ENCODE assay signal across 18 cellular contexts in genomic region chr12:23359975-23360638, GRCh38.
"Had no signal": no experiment of that assay in that cellular context is flagged by ENCODE, and none has a peak within 500 bp of the region (broad histone marks: within the 10 kb centered on the region; RNA-seq: fewer than 3 reads in every experiment).

No MANE protein-coding gene starts in this region.

- DNase-seq: activated CD4-positive, alpha-beta T cell treated with anti-CD3 and anti-CD28 coated beads for 4 hours; activated CD4-positive, alpha-beta T cell treated with anti-CD3 and anti-CD28 coated beads, Interleukin-2, amount 50 U/mL, for 4 hours; activated CD8-positive, alpha-beta memory T cell treated with anti-CD3 and anti-CD28 coated beads, Interleukin-2, amount 10 ng/mL, durations not matched to agents 7 days and 5 days; activated effector memory CD4-positive, alpha-beta T cell treated with Interleukin-2 at 50 U/mL for 16 hours; activated naive CD4-positive, alpha-beta T cell; activated T-cell treated with anti-CD3 and anti-CD28 coated beads, Interleukin-2, amount 50 U/mL, for 24 hours; KBM-7; NCI-H1105 treated with DMSO at 0.1 percent for 48 hours; NCI-H1436 treated with DMSO at 0.1 percent for 48 hours; NCI-H187; NCI-H2081; NCI-H510A treated with DMSO at 0.1 percent for 48 hours; NCI-H69; PC-9; SHP77 treated with DMSO at 0.1 percent for 48 hours had no signal

- H3K4me1 Mint-ChIP-seq: activated CD8-positive, alpha-beta memory T cell treated with anti-CD3 and anti-CD28 coated beads, Interleukin-2, amount 10 ng/mL, durations not matched to agents 7 days and 5 days; activated naive CD4-positive, alpha-beta T cell treated with anti-CD3 and anti-CD28 coated beads, Interleukin-2, amount 50 U/mL, for 24 hours had no signal

- H3K27ac ChIP-seq: PC-9 had no signal

- H3K27ac Mint-ChIP-seq: activated CD8-positive, alpha-beta memory T cell treated with anti-CD3 and anti-CD28 coated beads, Interleukin-2, amount 10 ng/mL, durations not matched to agents 7 days and 5 days; activated naive CD4-positive, alpha-beta T cell treated with anti-CD3 and anti-CD28 coated beads, Interleukin-2, amount 50 U/mL, for 24 hours; activated T-cell treated with anti-CD3 and anti-CD28 coated beads, Interleukin-2, amount 50 U/mL, for 24 hours; activated T-helper 1 cell treated with anti-CD3 and anti-CD28 coated beads, Interleukin-12 subunit alpha, Interleukin-12 subunit beta, Interleukin-2, Interleukin-4 antibody, amounts not matched to agents 30 ng/mL and 10 ng/mL and 1 ng/mL, durations not matched to agents 14 hours and 24 hours and 36 hours; T-helper 1 cell treated with Interleukin-12 subunit alpha and Interleukin-12 subunit beta and Interleukin-4 antibody, amounts not matched to agents 30 μg/mL and 1 μg/mL, for 36 hours had no signal

- H3K36me3 Mint-ChIP-seq: activated CD8-positive, alpha-beta memory T cell treated with anti-CD3 and anti-CD28 coated beads, Interleukin-2, amount 10 ng/mL, durations not matched to agents 7 days and 5 days; activated naive CD4-positive, alpha-beta T cell treated with anti-CD3 and anti-CD28 coated beads, Interleukin-2, amount 50 U/mL, for 24 hours had no signal

- H3K4me3 Mint-ChIP-seq: activated CD8-positive, alpha-beta memory T cell treated with anti-CD3 and anti-CD28 coated beads, Interleukin-2, amount 10 ng/mL, durations not matched to agents 7 days and 5 days; activated naive CD4-positive, alpha-beta T cell treated with anti-CD3 and anti-CD28 coated beads, Interleukin-2, amount 50 U/mL, for 24 hours; activated T-cell treated with anti-CD3 and anti-CD28 coated beads, Interleukin-2, amount 50 U/mL, for 24 hours; activated T-helper 1 cell treated with anti-CD3 and anti-CD28 coated beads, Interleukin-12 subunit alpha, Interleukin-12 subunit beta, Interleukin-2, Interleukin-4 antibody, amounts not matched to agents 30 ng/mL and 10 ng/mL and 1 ng/mL, durations not matched to agents 14 hours and 24 hours and 36 hours; T-helper 1 cell treated with Interleukin-12 subunit alpha and Interleukin-12 subunit beta and Interleukin-4 antibody, amounts not matched to agents 30 μg/mL and 1 μg/mL, for 36 hours had no signal

- H3K27me3 Mint-ChIP-seq: activated CD8-positive, alpha-beta memory T cell treated with anti-CD3 and anti-CD28 coated beads, Interleukin-2, amount 10 ng/mL, durations not matched to agents 7 days and 5 days; activated naive CD4-positive, alpha-beta T cell treated with anti-CD3 and anti-CD28 coated beads, Interleukin-2, amount 50 U/mL, for 24 hours; activated T-cell treated with anti-CD3 and anti-CD28 coated beads, Interleukin-2, amount 50 U/mL, for 24 hours had no signal

- H3K9me3 Mint-ChIP-seq: activated T-cell treated with anti-CD3 and anti-CD28 coated beads, Interleukin-2, amount 50 U/mL, for 24 hours; activated T-helper 1 cell treated with anti-CD3 and anti-CD28 coated beads, Interleukin-12 subunit alpha, Interleukin-12 subunit beta, Interleukin-2, Interleukin-4 antibody, amounts not matched to agents 30 ng/mL and 10 ng/mL and 1 ng/mL, durations not matched to agents 14 hours and 24 hours and 36 hours; T-helper 1 cell treated with Interleukin-12 subunit alpha and Interleukin-12 subunit beta and Interleukin-4 antibody, amounts not matched to agents 30 μg/mL and 1 μg/mL, for 36 hours had no signal

- H3K4me3 ChIP-seq: PC-9 had no signal
